In the genomic region with DNA sequence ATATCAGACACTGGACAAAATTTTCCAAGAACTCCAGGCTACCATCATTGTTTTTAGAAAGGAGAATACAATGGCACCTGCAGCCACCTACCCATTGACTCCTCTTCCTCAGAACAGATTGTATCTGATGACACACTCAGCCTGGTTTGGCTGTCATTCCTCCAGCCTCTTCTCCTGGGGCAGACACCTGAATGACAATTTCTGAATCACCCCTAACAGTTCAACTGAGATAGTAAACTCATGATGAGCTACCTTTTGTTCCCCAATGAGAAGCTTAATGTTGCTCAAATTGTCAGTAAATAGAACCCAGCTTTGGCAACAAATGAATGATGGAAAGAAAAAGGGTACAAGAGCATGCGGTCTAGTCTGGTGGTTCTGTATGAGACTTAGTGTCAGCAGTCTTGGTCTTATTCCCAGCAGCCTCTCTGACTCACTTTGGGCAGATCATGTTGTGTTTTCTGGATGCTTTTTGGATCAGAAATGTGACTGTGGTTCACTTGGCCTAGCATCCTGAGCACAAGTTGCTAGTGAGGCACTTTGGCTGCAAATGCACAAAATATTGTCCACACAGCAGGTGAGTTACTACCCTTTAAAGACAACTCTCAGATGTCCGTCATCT, we compare ENCODE assay signal across 20 cellular contexts.
DNase-seq lines count a peak whose midpoint lies in the region; ATAC-seq and TF ChIP-seq lines count a peak whose summit lies in the region.
"Had no signal": no experiment of that assay in that cellular context is flagged by ENCODE, and none has a peak within 500 bp of the region (broad histone marks: within the 10 kb centered on the region; RNA-seq: fewer than 3 reads in every experiment).

No MANE protein-coding gene starts in this region.

- H3K9ac ChIP-seq in GM23248: 0 out of 2 replicates have a peak overlapping the region, but pooled peaks have one; percentile 6
- H3K9ac ChIP-seq: parathyroid adenoma had no signal

- H3K79me2 ChIP-seq in GM23248 (ENCODE audit: insufficient read depth): no peaks in the 10 kb centered on the region
- H3K79me2 ChIP-seq: parathyroid adenoma had no signal

- H2AFZ ChIP-seq in GM23248: no peak overlapping the region
- H2AFZ ChIP-seq: parathyroid adenoma had no signal

- H4K20me1 ChIP-seq in GM23248 (ENCODE audit: insufficient read depth): no peaks in the 10 kb centered on the region

- no peaks in the 10 kb centered on the region for H3K36me3 ChIP-seq in GM23248 (ENCODE audit: low read depth)
- H3K36me3 ChIP-seq in psoas muscle (ENCODE audit: insufficient read depth in 1 of 2, low read depth in 1 of 2): no peaks in the 10 kb centered on the region
- H3K36me3 ChIP-seq: brain microvascular endothelial cell, transverse colon had no signal

- H3K9me3 ChIP-seq in GM23248 (ENCODE audit: low read depth) (no peaks in the 10 kb centered on the region), psoas muscle (no peaks in the 10 kb centered on the region)
- H3K9me3 ChIP-seq: transverse colon had no signal

- ATAC-seq in psoas muscle (peak; percentile 23 to 62 (median 44)), GM18498 (IDR thresholded peaks at IDR 0.05; ENCODE audit: unreplicated experiment) (no peak)
- ATAC-seq: stimulated activated effector memory CD8-positive, alpha-beta T cell treated with anti-CD3 and anti-CD28 coated beads, Interleukin-12 subunit alpha, Interleukin-12 subunit beta, amount 100 ng/mL, for 72 hours had no signal

- H3K4me2 ChIP-seq in GM23248 (ENCODE audit: unreplicated experiment): peak overlapping the region; percentile 36

- H3K4me3 ChIP-seq in GM23248 (no peak overlapping the region), psoas muscle (no peak overlapping the region)
- H3K4me3 ChIP-seq: SK-N-MC, transverse colon had no signal

- H3F3A ChIP-seq in GM23248 (ENCODE audit: insufficient read depth): peaks cover 52% of the 10 kb centered on the region

- intact Hi-C loops in psoas muscle (cut with DNase I): loop anchor here in 1 of 2 donors (10.0 kb wide), 1 partner anchor 493 kb away; no protein-coding TSS in a partner anchor

- H3K27ac ChIP-seq in GM23248 (peak overlapping the region; percentile 89), psoas muscle (peak overlapping the region; percentile 44)
- H3K27ac ChIP-seq: parathyroid adenoma, SK-N-MC had no signal

- no peak for TF ChIP-seq CTCF in psoas muscle (IDR thresholded peaks at IDR 0.05)

- in situ Hi-C loops in GM23248 (cut with MboI): loop anchor here (25.0 kb wide), 1 partner anchor 685 kb away; no protein-coding TSS in a partner anchor

- H3K4me1 ChIP-seq in GM23248 (ENCODE audit: insufficient read depth) (peaks cover 50% of the 10 kb centered on the region), psoas muscle (peaks cover 17% of the 10 kb centered on the region)
- H3K4me1 ChIP-seq: parathyroid adenoma had no signal

- 46 to 51% methylated on average over 2 of the region's 2 CpGs for WGBS in GM23248 (ENCODE audit: low coverage in 1 of 2, low lambda C conversion rate in 2 of 2, missing lambda C conversion rate in 2 of 2), 2 experiments
- WGBS in psoas muscle, 3 donors: 30 to 45% (median 34%) methylated on average over 2 of the region's 2 CpGs

- no peaks in the 10 kb centered on the region for H3K9me2 ChIP-seq in GM23248 (ENCODE audit: insufficient read depth)

- peak; percentile 82 for DNase-seq in GM23248
- DNase-seq in RPMI7951 (ENCODE audit: low read depth): peak; percentile 26
- DNase-seq in fibroblast of peridontal ligament (ENCODE audit: extremely low read depth): peak; percentile 79
- DNase-seq in psoas muscle: no peak
- no peak for DNase-seq in HuH-7 (ENCODE audit: low spot score)
- DNase-seq in Ammon's horn (ENCODE audit: low spot score): no peak
- no peak for DNase-seq in activated CD4-positive, CD25-positive, alpha-beta regulatory T cell treated with anti-CD3 and anti-CD28 coated beads, Interleukin-2, amount 50 U/mL, for 72 hours
- DNase-seq: activated CD4-positive, alpha-beta T cell treated with anti-CD3 and anti-CD28 coated beads, Interleukin-2, amount 10 ng/mL, durations not matched to agents 7 days and 5 days; activated naive CD4-positive, alpha-beta T cell treated with anti-CD3 and anti-CD28 coated beads, Interleukin-2, amount 10 ng/mL, durations not matched to agents 7 days and 5 days; activated T-cell treated with anti-CD3 and anti-CD28 coated beads for 4 hours; brain microvascular endothelial cell; GF-D8; naive B cell; NCI-H2081 treated with DMSO at 0.1 percent for 48 hours; OCI-M1; transverse colon had no signal

- H3K27me3 ChIP-seq in GM23248 (replicated peaks; ENCODE audit: insufficient read depth): no peaks in the 10 kb centered on the region
- no peaks in the 10 kb centered on the region for H3K27me3 ChIP-seq in psoas muscle (ENCODE audit: insufficient read depth in 3 of 3, low read length in 2 of 3)
- H3K27me3 ChIP-seq: brain microvascular endothelial cell, transverse colon had no signal

Comparison
In these comparisons a context has a peak if more than half of its experiments do, and no peak if none do; other contexts are left out.
1. DNase-seq: peak in GM23248 (single experiment), RPMI7951 (single experiment) and fibroblast of peridontal ligament (single experiment); none in psoas muscle (0 of 2), HuH-7 (single experiment), Ammon's horn (single experiment) and activated CD4-positive, CD25-positive, alpha-beta regulatory T cell treated with anti-CD3 and anti-CD28 coated beads, Interleukin-2, amount 50 U/mL, for 72 hours (single experiment).